ENCODE assay signal across 2 cellular contexts in the genomic region with DNA sequence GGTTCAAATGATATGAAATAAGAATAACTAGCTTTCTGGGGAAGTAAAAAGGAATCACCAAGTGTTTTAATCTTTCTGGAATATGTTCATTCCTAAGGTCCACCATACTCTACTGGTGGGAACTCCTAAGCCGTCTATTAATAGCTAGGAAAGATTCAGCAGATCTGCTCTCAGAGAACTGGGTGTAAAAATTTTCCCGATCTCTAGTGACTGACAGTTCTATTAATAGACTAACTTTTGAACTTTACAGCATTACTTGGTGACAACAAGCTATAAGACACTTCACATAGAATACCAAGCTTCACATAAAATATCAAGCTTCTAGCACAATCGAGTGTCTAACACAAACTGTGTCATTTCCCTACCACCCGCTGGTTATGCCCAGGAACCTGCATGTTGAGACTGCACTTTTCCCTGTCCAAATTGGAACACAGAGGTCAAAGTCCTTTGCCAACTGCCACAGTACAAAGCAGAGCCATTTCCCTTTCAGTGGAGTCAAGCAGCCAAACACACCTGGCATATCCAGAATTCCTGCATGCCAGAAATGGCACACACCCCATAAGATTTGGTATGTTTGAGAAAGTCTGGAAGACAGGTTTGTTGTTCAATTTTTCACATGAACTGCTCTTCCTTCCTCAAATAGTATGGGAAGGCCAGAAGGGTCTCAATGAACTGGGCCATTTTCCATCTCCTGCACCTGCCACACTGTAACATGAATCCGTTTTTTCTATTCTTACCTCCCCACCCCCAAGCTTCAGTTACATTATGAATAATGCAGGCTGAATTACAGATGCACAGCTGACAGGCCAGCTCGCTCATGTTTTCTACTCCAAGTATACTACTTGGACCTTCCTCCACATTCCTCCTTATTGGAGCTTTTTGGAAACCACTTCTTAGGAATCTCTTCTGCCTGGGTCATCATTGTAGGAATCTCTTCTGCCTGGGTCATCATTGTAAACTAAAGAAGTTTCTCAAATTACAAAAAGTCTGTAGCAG.
TF ChIP-seq lines count a peak whose summit lies in the region.

No MANE protein-coding gene starts in this region.

TF ChIP-seq in SK-N-SH, 30 proteins besides CTCF, POLR2A, EP300 and RAD21:
- TF ChIP-seq, protein P1, sequence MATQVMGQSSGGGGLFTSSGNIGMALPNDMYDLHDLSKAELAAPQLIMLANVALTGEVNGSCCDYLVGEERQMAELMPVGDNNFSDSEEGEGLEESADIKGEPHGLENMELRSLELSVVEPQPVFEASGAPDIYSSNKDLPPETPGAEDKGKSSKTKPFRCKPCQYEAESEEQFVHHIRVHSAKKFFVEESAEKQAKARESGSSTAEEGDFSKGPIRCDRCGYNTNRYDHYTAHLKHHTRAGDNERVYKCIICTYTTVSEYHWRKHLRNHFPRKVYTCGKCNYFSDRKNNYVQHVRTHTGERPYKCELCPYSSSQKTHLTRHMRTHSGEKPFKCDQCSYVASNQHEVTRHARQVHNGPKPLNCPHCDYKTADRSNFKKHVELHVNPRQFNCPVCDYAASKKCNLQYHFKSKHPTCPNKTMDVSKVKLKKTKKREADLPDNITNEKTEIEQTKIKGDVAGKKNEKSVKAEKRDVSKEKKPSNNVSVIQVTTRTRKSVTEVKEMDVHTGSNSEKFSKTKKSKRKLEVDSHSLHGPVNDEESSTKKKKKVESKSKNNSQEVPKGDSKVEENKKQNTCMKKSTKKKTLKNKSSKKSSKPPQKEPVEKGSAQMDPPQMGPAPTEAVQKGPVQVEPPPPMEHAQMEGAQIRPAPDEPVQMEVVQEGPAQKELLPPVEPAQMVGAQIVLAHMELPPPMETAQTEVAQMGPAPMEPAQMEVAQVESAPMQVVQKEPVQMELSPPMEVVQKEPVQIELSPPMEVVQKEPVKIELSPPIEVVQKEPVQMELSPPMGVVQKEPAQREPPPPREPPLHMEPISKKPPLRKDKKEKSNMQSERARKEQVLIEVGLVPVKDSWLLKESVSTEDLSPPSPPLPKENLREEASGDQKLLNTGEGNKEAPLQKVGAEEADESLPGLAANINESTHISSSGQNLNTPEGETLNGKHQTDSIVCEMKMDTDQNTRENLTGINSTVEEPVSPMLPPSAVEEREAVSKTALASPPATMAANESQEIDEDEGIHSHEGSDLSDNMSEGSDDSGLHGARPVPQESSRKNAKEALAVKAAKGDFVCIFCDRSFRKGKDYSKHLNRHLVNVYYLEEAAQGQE (IDR thresholded peaks at IDR 0.05; ENCODE audit: low read depth, low read length), result no peak
- TF ChIP-seq RCOR1 (IDR thresholded peaks at IDR 0.05; ENCODE audit: low read length), result no peak
- TF ChIP-seq, protein P2, sequence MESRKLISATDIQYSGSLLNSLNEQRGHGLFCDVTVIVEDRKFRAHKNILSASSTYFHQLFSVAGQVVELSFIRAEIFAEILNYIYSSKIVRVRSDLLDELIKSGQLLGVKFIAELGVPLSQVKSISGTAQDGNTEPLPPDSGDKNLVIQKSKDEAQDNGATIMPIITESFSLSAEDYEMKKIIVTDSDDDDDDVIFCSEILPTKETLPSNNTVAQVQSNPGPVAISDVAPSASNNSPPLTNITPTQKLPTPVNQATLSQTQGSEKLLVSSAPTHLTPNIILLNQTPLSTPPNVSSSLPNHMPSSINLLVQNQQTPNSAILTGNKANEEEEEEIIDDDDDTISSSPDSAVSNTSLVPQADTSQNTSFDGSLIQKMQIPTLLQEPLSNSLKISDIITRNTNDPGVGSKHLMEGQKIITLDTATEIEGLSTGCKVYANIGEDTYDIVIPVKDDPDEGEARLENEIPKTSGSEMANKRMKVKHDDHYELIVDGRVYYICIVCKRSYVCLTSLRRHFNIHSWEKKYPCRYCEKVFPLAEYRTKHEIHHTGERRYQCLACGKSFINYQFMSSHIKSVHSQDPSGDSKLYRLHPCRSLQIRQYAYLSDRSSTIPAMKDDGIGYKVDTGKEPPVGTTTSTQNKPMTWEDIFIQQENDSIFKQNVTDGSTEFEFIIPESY (IDR thresholded peaks at IDR 0.05; ENCODE audit: borderline replicate concordance, low read depth), result no peak
- no peak for TF ChIP-seq RFX5 (IDR thresholded peaks at IDR 0.05; ENCODE audit: low read length)
- no peak for TF ChIP-seq ELF1 (IDR thresholded peaks at IDR 0.05)
- TF ChIP-seq, protein P3, sequence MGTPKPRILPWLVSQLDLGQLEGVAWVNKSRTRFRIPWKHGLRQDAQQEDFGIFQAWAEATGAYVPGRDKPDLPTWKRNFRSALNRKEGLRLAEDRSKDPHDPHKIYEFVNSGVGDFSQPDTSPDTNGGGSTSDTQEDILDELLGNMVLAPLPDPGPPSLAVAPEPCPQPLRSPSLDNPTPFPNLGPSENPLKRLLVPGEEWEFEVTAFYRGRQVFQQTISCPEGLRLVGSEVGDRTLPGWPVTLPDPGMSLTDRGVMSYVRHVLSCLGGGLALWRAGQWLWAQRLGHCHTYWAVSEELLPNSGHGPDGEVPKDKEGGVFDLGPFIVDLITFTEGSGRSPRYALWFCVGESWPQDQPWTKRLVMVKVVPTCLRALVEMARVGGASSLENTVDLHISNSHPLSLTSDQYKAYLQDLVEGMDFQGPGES (IDR thresholded peaks at IDR 0.05; ENCODE audit: low read depth, low read length), result no peak
- TF ChIP-seq, protein P4, sequence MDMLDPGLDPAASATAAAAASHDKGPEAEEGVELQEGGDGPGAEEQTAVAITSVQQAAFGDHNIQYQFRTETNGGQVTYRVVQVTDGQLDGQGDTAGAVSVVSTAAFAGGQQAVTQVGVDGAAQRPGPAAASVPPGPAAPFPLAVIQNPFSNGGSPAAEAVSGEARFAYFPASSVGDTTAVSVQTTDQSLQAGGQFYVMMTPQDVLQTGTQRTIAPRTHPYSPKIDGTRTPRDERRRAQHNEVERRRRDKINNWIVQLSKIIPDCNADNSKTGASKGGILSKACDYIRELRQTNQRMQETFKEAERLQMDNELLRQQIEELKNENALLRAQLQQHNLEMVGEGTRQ (IDR thresholded peaks at IDR 0.05; ENCODE audit: borderline replicate concordance, low read depth, low read length), result no peak
- no peak for TF ChIP-seq NFIC (IDR thresholded peaks at IDR 0.05; ENCODE audit: borderline replicate concordance)
- no peak for TF ChIP-seq GABPA (IDR thresholded peaks at IDR 0.05; ENCODE audit: low read depth)

TF ChIP-seq in SK-N-SH treated with all-trans-retinoic acid at 6 μM for 48 hours, 23 proteins besides CTCF, POLR2A, EP300 and RAD21 (continued from another document):
- TF ChIP-seq, protein P5, sequence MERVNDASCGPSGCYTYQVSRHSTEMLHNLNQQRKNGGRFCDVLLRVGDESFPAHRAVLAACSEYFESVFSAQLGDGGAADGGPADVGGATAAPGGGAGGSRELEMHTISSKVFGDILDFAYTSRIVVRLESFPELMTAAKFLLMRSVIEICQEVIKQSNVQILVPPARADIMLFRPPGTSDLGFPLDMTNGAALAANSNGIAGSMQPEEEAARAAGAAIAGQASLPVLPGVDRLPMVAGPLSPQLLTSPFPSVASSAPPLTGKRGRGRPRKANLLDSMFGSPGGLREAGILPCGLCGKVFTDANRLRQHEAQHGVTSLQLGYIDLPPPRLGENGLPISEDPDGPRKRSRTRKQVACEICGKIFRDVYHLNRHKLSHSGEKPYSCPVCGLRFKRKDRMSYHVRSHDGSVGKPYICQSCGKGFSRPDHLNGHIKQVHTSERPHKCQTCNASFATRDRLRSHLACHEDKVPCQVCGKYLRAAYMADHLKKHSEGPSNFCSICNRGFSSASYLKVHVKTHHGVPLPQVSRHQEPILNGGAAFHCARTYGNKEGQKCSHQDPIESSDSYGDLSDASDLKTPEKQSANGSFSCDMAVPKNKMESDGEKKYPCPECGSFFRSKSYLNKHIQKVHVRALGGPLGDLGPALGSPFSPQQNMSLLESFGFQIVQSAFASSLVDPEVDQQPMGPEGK (CRISPR knock-in tag; IDR thresholded peaks at IDR 0.05; ENCODE audit: borderline replicate concordance), result no peak
- TF ChIP-seq ZFP30 (CRISPR knock-in tag; IDR thresholded peaks at IDR 0.05) (no peak), TCF4 (CRISPR knock-in tag; IDR thresholded peaks at IDR 0.05; ENCODE audit: borderline replicate concordance) (no peak), ZC3H10 (CRISPR knock-in tag; IDR thresholded peaks at IDR 0.05) (no peak), OSR1 (CRISPR knock-in tag; IDR thresholded peaks at IDR 0.05) (no peak), BACH2 (CRISPR knock-in tag; IDR thresholded peaks at IDR 0.05; ENCODE audit: borderline replicate concordance) (no peak), ESRRG (CRISPR knock-in tag; IDR thresholded peaks at IDR 0.05) (no peak), ZNF565 (CRISPR knock-in tag; conservative IDR thresholded peaks at IDR 0.05; ENCODE audit: low read depth) (no peak), ARNTL (CRISPR knock-in tag; IDR thresholded peaks at IDR 0.05; ENCODE audit: borderline replicate concordance, low read depth) (no peak), PPARA (CRISPR knock-in tag; IDR thresholded peaks at IDR 0.05; ENCODE audit: borderline replicate concordance) (no peak), ZNF8 (CRISPR knock-in tag; IDR thresholded peaks at IDR 0.05) (no peak), ZNF70 (CRISPR knock-in tag; IDR thresholded peaks at IDR 0.05) (no peak), TOX (CRISPR knock-in tag; IDR thresholded peaks at IDR 0.05; ENCODE audit: borderline replicate concordance) (no peak)
- TF ChIP-seq, protein P6, sequence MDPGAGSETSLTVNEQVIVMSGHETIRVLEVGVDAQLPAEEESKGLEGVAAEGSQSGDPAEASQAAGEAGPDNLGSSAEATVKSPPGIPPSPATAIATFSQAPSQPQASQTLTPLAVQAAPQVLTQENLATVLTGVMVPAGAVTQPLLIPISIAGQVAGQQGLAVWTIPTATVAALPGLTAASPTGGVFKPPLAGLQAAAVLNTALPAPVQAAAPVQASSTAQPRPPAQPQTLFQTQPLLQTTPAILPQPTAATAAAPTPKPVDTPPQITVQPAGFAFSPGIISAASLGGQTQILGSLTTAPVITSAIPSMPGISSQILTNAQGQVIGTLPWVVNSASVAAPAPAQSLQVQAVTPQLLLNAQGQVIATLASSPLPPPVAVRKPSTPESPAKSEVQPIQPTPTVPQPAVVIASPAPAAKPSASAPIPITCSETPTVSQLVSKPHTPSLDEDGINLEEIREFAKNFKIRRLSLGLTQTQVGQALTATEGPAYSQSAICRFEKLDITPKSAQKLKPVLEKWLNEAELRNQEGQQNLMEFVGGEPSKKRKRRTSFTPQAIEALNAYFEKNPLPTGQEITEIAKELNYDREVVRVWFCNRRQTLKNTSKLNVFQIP (CRISPR knock-in tag; IDR thresholded peaks at IDR 0.05; ENCODE audit: borderline replicate concordance, low read depth), result no peak
